In genomic region chr5:156853055-156853454, GRCh38 we compare ENCODE assay signal across 13 cellular contexts. TPM values are rescaled to one million over a fixed set of nuclear protein-coding genes. Genes with fewer than 3 reads are reported as not detected.
"Had no signal": no experiment of that assay in that cellular context is flagged by ENCODE, and none has a peak within 500 bp of the region (broad histone marks: within the 10 kb centered on the region; RNA-seq: fewer than 3 reads in every experiment).

No MANE protein-coding gene starts in this region.

RNA-seq across cellular contexts. Expression of gene PPP1R2B, which starts 3.0 kb away (rescaled TPM):
- total RNA-seq: hepatocyte, left colon, left lung, liver, lower lobe of right lung, mammary epithelial cell, mucosa of gallbladder, neural crest cell, right cardiac atrium, sciatic nerve, subcutaneous adipose tissue, thoracic aorta, upper lobe of right lung had no signal
- polyA plus RNA-seq: hepatocyte, liver, mammary epithelial cell, right cardiac atrium had no signal
